In genomic region chrX:119942831-119943184, GRCh38 we compare ENCODE assay signal across 8 cellular contexts. TPM values are rescaled to one million over a fixed set of nuclear protein-coding genes. Genes with fewer than 3 reads are reported as not detected.
DNase-seq lines count a peak whose midpoint lies in the region; ATAC-seq and TF ChIP-seq lines count a peak whose summit lies in the region.

No MANE protein-coding gene starts in this region.

- H3K27ac ChIP-seq in DND-41 (ENCODE audit: low read length) (peak overlapping the region; percentile 60), Panc1 (ENCODE audit: low read length) (peak overlapping the region; percentile 89), esophagus muscularis mucosa (replicated peaks in 1 of 4) (peak overlapping the region; percentile 74 to 90 (median 88))

- BruUV-seq in Panc1 (replicated peaks; lab: Mats Ljungman, UMichigan), result no TSS peak

- H3K36me3 ChIP-seq in DND-41 (ENCODE audit: insufficient read depth, low read length) (no peaks in the 10 kb centered on the region), Panc1 (ENCODE audit: control insufficient read depth, insufficient read depth, low read length) (no peaks in the 10 kb centered on the region; the same call in 1 of the 2 replicates), esophagus muscularis mucosa (peaks cover 0 to 2% (median 0%) of the 10 kb centered on the region in 4 donors), neuron (ENCODE audit: insufficient read depth, low read length) (peaks cover 2% of the 10 kb centered on the region)

- H3K4me3 ChIP-seq in DND-41 (ENCODE audit: low read depth in 1 of 2, low read length in 2 of 2), result peak overlapping the region; percentile 67 to 98
- peak overlapping the region; percentile 74 to 97 for H3K4me3 ChIP-seq in Panc1 (ENCODE audit: low read depth in 2 of 2, low read length in 2 of 2)
- H3K4me3 ChIP-seq in esophagus muscularis mucosa, result peak overlapping the region; percentile 56 to 78 (median 70)
- H3K4me3 ChIP-seq in neuron (ENCODE audit: low read length), result peak overlapping the region; percentile 59

- H3K9me3 ChIP-seq in DND-41 (ENCODE audit: insufficient read depth, low read length, severe bottlenecking) (no peaks in the 10 kb centered on the region), Panc1 (ENCODE audit: control insufficient read depth, insufficient read depth, low read depth, low read length) (no peaks in the 10 kb centered on the region), esophagus muscularis mucosa (no peaks in the 10 kb centered on the region), neuron (ENCODE audit: low read length) (no peaks in the 10 kb centered on the region)

- H3K4me1 ChIP-seq in DND-41 (ENCODE audit: insufficient read depth, low read length) (peaks cover 24% of the 10 kb centered on the region), Panc1 (ENCODE audit: control insufficient read depth, insufficient read depth, low read length) (peaks cover 9% of the 10 kb centered on the region), esophagus muscularis mucosa (peaks cover 4 to 23% (median 20%) of the 10 kb centered on the region in 4 donors), neuron (ENCODE audit: insufficient read depth, low read length) (peaks cover 7% of the 10 kb centered on the region)

- DNase-seq in DND-41 (no peak), Panc1 (ENCODE audit: low read depth, low spot score) (no peak), esophagus muscularis mucosa (ENCODE audit: extremely low spot score) (no peak), pons (ENCODE audit: low spot score) (no peak)
- DNase-seq in stimulated activated CD4-positive, alpha-beta T cell treated with anti-CD3 and anti-CD28 coated beads, Interleukin-4, amount 100 ng/mL, for 4 hours, result no peak
- DNase-seq in stimulated activated naive CD4-positive, alpha-beta T cell treated with Interleukin-2 at 50 U/mL for 16 hours (lab: John Stamatoyannopoulos, UW), result no peak

- no peaks in the 10 kb centered on the region for H3K27me3 ChIP-seq in DND-41 (ENCODE audit: insufficient read depth, low read length, poor library complexity)
- no peaks in the 10 kb centered on the region for H3K27me3 ChIP-seq in Panc1 (ENCODE audit: control insufficient read depth, insufficient read depth, low read length)
- no peaks in the 10 kb centered on the region for H3K27me3 ChIP-seq in esophagus muscularis mucosa
- no peaks in the 10 kb centered on the region for H3K27me3 ChIP-seq in neuron (ENCODE audit: insufficient read depth, low read length)

- H3K79me2 ChIP-seq in DND-41 (ENCODE audit: insufficient read depth, low read length), result peaks cover 23% of the 10 kb centered on the region

- CTCF ChIA-PET in Panc1 (lab: Charles Lee), result interaction anchor here (0.6 kb wide), 1 partner anchor 155 kb away, joined by 3 read pairs; no protein-coding TSS in a partner anchor

- H2AFZ ChIP-seq in DND-41 (ENCODE audit: low read depth, low read length), result peak overlapping the region; percentile 81
- peak overlapping the region; percentile 49 for H2AFZ ChIP-seq in neuron (ENCODE audit: low read depth, low read length)

- peak overlapping the region; percentile 77 for H3K9ac ChIP-seq in DND-41 (ENCODE audit: low read depth, low read length)

- intact Hi-C loops in Panc1 (cut with micrococcal nuclease; ENCODE audit: unreplicated experiment), result no loop called here
- intact Hi-C loops in esophagus muscularis mucosa (cut with DNase I), result loop anchor here (10.0 kb wide), 1 partner anchor 302 kb away; no protein-coding TSS in a partner anchor

- 37% methylated on average over 14 of the region's 14 CpGs for WGBS in esophagus muscularis mucosa

- ATAC-seq in DND-41 (ENCODE audit: insufficient read depth, low read depth) (peak; percentile 29; the same call in 2 of the 3 replicates), GM21723 (IDR thresholded peaks at IDR 0.05; ENCODE audit: unreplicated experiment) (peak; percentile 11), Panc1 (peak; percentile 18)

- in situ Hi-C loops in Panc1 (cut with HindIII; ENCODE audit: low pct_unique_long_range_greater_than_20kb, low sequenced_read_pairs), result no loop called here

- TF ChIP-seq EP300 in esophagus muscularis mucosa (IDR thresholded peaks at IDR 0.05), result no peak

- TF ChIP-seq CTCF in DND-41 (IDR thresholded peaks at IDR 0.05; ENCODE audit: borderline replicate concordance, extremely low read depth, low read length, poor library complexity, severe bottlenecking) (no peak), Panc1 (IDR thresholded peaks at IDR 0.05) (no peak), esophagus muscularis mucosa (IDR thresholded peaks at IDR 0.05) (no peak)

- no peaks in the 10 kb centered on the region for H4K20me1 ChIP-seq in DND-41 (ENCODE audit: insufficient read depth, low read length)

- TF ChIP-seq POLR2A in esophagus muscularis mucosa (IDR thresholded peaks at IDR 0.05; ENCODE audit: low read depth), result no peak

- POLR2A ChIA-PET in Panc1 (lab: Charles Lee), result no interaction called here

- H3K4me2 ChIP-seq in DND-41 (ENCODE audit: insufficient read depth, low read length), result peak overlapping the region; percentile 84

RNA-seq across cellular contexts. Expression of gene NKAP, which starts 0.7 kb away (rescaled TPM):
- total RNA-seq in Panc1 (2021; ENCODE audit: unreplicated experiment) (13.6 TPM), esophagus muscularis mucosa (1 to 10 TPM; 5.3 to 7.1 (median 6.6) TPM)
- 8.2 TPM for polyA plus RNA-seq in Panc1 (2012; ENCODE audit: insufficient read length)

RNA-seq across cellular contexts. Expression of gene AKAP14, which starts 47.1 kb away (rescaled TPM):
- total RNA-seq in Panc1 (2021; ENCODE audit: unreplicated experiment), result 0.28 TPM
- polyA plus RNA-seq in Panc1 (2012; ENCODE audit: insufficient read length), result not detected
- total RNA-seq in esophagus muscularis mucosa, result not detected
